21 cellular contexts compared by ENCODE assay signal in genomic region chr6:22621701-22622100, GRCh38. TPM values are rescaled to one million over a fixed set of nuclear protein-coding genes. Genes with fewer than 3 reads are reported as not detected.
DNase-seq lines count a peak whose midpoint lies in the region; ATAC-seq and TF ChIP-seq lines count a peak whose summit lies in the region.
"Had no signal": no experiment of that assay in that cellular context is flagged by ENCODE, and none has a peak within 500 bp of the region (broad histone marks: within the 10 kb centered on the region; RNA-seq: fewer than 3 reads in every experiment).

No MANE protein-coding gene starts in this region.

- no peak overlapping the region for H3K4me3 ChIP-seq in SK-N-SH (ENCODE audit: low read depth in 2 of 2, low read length in 1 of 2)
- H3K4me3 ChIP-seq: A549 had no signal

- H3K79me2 ChIP-seq in SK-N-SH (ENCODE audit: insufficient read depth) = no peaks in the 10 kb centered on the region

- no peaks in the 10 kb centered on the region for H3F3A ChIP-seq in SK-N-SH (replicated peaks; ENCODE audit: insufficient read depth)

- peaks cover 5% of the 10 kb centered on the region for H3K9me3 Mint-ChIP-seq in endothelial cell (ENCODE audit: unreplicated experiment)
- peaks cover 16% of the 10 kb centered on the region for H3K9me3 Mint-ChIP-seq in nephron
- H3K9me3 Mint-ChIP-seq in activated naive CD4-positive, alpha-beta T cell treated with anti-CD3 and anti-CD28 coated beads, Interleukin-2, amount 50 U/mL, for 72 hours = peaks cover 4 to 9% of the 10 kb centered on the region in 2 donors

- H2AFZ ChIP-seq in SK-N-SH (ENCODE audit: low read depth) = no peak overlapping the region

- peaks cover 13% of the 10 kb centered on the region for H3K4me1 Mint-ChIP-seq in endothelial cell (ENCODE audit: unreplicated experiment)
- H3K4me1 Mint-ChIP-seq in nephron = peaks cover 17% of the 10 kb centered on the region

- no peak for DNase-seq in SK-N-SH
- no peak for DNase-seq in endothelial cell (ENCODE audit: low spot score)
- DNase-seq in GM20000 (ENCODE audit: low spot score) = no peak
- DNase-seq in activated naive CD4-positive, alpha-beta T cell treated with anti-CD3 and anti-CD28 coated beads, Interleukin-2, amount 50 U/mL, for 72 hours (ENCODE audit: low spot score in 2 of 2) = no peak
- no peak for DNase-seq in NCI-H748 (lab: John Stamatoyannopoulos, UW; ENCODE audit: unreplicated experiment)
- DNase-seq: AML-193; Caco-2; CD4-positive, alpha-beta T cell; DMS79; GDM1; GOT3; H7; HFFc6 had no signal

- H3K27ac Mint-ChIP-seq in endothelial cell (ENCODE audit: unreplicated experiment) (peak overlapping the region; percentile 4), nephron (peak overlapping the region in 2 of 3 experiments; percentile 17 to 78)
- no peak overlapping the region for H3K27ac Mint-ChIP-seq in activated naive CD4-positive, alpha-beta T cell treated with anti-CD3 and anti-CD28 coated beads, Interleukin-2, amount 50 U/mL, for 72 hours
- H3K27ac Mint-ChIP-seq: CD4-positive, alpha-beta T cell; HFFc6 had no signal

- peaks cover 0 to 5% of the 10 kb centered on the region in 2 experiments; a peak in 2 of 4 replicates for H3K4me1 ChIP-seq in SK-N-SH (ENCODE audit: control insufficient read depth in 1 of 2, insufficient read depth in 2 of 2, low read depth in 1 of 2, low read length in 1 of 2)
- H3K4me1 ChIP-seq: A549 had no signal

- H3K9me3 ChIP-seq in SK-N-SH = peaks cover 7% of the 10 kb centered on the region; the same call in 1 of the 2 replicates
- H3K9me3 ChIP-seq: Caco-2 had no signal

- no peaks in the 10 kb centered on the region for H4K20me1 ChIP-seq in SK-N-SH (ENCODE audit: insufficient read depth)

- TF ChIP-seq RAD21 in SK-N-SH (IDR thresholded peaks at IDR 0.05; ENCODE audit: low read length) = no peak

- TF ChIP-seq CTCF in SK-N-SH (IDR thresholded peaks at IDR 0.05) (no peak), endothelial cell (IDR thresholded peaks at IDR 0.05; ENCODE audit: unreplicated experiment) (no peak), nephron (IDR thresholded peaks at IDR 0.05; ENCODE audit: unreplicated experiment in 3 of 3) (no peak), GM20000 (IDR thresholded peaks at IDR 0.05; ENCODE audit: extremely low read depth, missing control alignments) (no peak)

- POLR2A ChIA-PET in SK-N-SH (lab: Yijun Ruan, JAX) = interaction anchor here (0.7 kb wide), 1 partner anchor 31 kb away, joined by 3 read pairs; no protein-coding TSS in a partner anchor

- CTCF ChIA-PET in SK-N-SH (lab: Yijun Ruan, JAX) = no interaction called here

- H3K36me3 ChIP-seq in SK-N-SH (replicated peaks in 1 of 2; ENCODE audit: control insufficient read depth in 1 of 2, insufficient read depth in 2 of 2, low read length in 1 of 2) = no peaks in the 10 kb centered on the region

- no peak overlapping the region for H3K9ac ChIP-seq in SK-N-SH

- no peaks in the 10 kb centered on the region for H3K9me2 ChIP-seq in SK-N-SH

- H3K36me3 Mint-ChIP-seq in endothelial cell (ENCODE audit: low read depth, unreplicated experiment) (peaks cover 3% of the 10 kb centered on the region), nephron (ENCODE audit: low read depth) (peaks cover 4% of the 10 kb centered on the region)
- H3K36me3 Mint-ChIP-seq in activated naive CD4-positive, alpha-beta T cell treated with anti-CD3 and anti-CD28 coated beads, Interleukin-2, amount 50 U/mL, for 72 hours = peaks cover 0 to 2% of the 10 kb centered on the region in 2 donors

- no peaks in the 10 kb centered on the region for H3K27me3 Mint-ChIP-seq in endothelial cell (ENCODE audit: unreplicated experiment)
- H3K27me3 Mint-ChIP-seq in nephron (ENCODE audit: low read depth) = no peaks in the 10 kb centered on the region
- H3K27me3 Mint-ChIP-seq: CD4-positive, alpha-beta T cell had no signal

- no peak overlapping the region for H3K4me2 ChIP-seq in SK-N-SH
- H3K4me2 ChIP-seq: A549 had no signal

- H3K27me3 ChIP-seq in SK-N-SH (ENCODE audit: insufficient read depth) = no peaks in the 10 kb centered on the region

- no peak for ATAC-seq in SK-N-SH treated with all-trans-retinoic acid at 6 μM for 48 hours
- ATAC-seq in activated naive CD4-positive, alpha-beta T cell treated with anti-CD3 and anti-CD28 coated beads, Interleukin-2, amount 50 U/mL, for 72 hours = no peak
- ATAC-seq: A549, HCT116 had no signal

- H3K4me3 Mint-ChIP-seq in endothelial cell (ENCODE audit: unreplicated experiment) = no peak overlapping the region
- no peak overlapping the region for H3K4me3 Mint-ChIP-seq in nephron
- H3K4me3 Mint-ChIP-seq: CD4-positive, alpha-beta T cell; HFFc6 had no signal

- no peak for TF ChIP-seq EP300 in SK-N-SH (IDR thresholded peaks at IDR 0.05; ENCODE audit: borderline replicate concordance in 1 of 2, low read depth in 1 of 2, low read length in 1 of 2)

- peak overlapping the region in 1 of 2 experiments; percentile 88; a peak in 2 of 4 replicates for H3K27ac ChIP-seq in SK-N-SH (ENCODE audit: low read depth in 2 of 2, low read length in 1 of 2)
- H3K27ac ChIP-seq: 22Rv1, A549, C4-2B had no signal

TF ChIP-seq in SK-N-SH treated with all-trans-retinoic acid at 6 μM for 48 hours, 23 proteins besides CTCF, POLR2A, EP300 and RAD21 (continues in another document):
- TF ChIP-seq CREB5 (CRISPR knock-in tag; IDR thresholded peaks at IDR 0.05; ENCODE audit: low read depth) = no peak
- no peak for TF ChIP-seq GLIS3 (CRISPR knock-in tag; IDR thresholded peaks at IDR 0.05)
- no peak for TF ChIP-seq PPARA (CRISPR knock-in tag; IDR thresholded peaks at IDR 0.05; ENCODE audit: borderline replicate concordance)
- 0 out of 2 replicates have a peak, but pooled peaks have one; percentile 6 for TF ChIP-seq ISL1 (CRISPR knock-in tag; IDR thresholded peaks at IDR 0.05)
- TF ChIP-seq ZNF70 (CRISPR knock-in tag; IDR thresholded peaks at IDR 0.05) = no peak
- no peak for TF ChIP-seq ZFP3 (CRISPR knock-in tag; IDR thresholded peaks at IDR 0.05)
- TF ChIP-seq OSR1 (CRISPR knock-in tag; IDR thresholded peaks at IDR 0.05) = no peak
- TF ChIP-seq CSDC2 (CRISPR knock-in tag; IDR thresholded peaks at IDR 0.05) = no peak

TF ChIP-seq in SK-N-SH, 30 proteins besides CTCF, POLR2A, EP300 and RAD21:
- no peak for TF ChIP-seq GATA2 (CRISPR knock-in tag; IDR thresholded peaks at IDR 0.05)
- TF ChIP-seq IRF3 (IDR thresholded peaks at IDR 0.05; ENCODE audit: low read depth, low read length) = no peak
- TF ChIP-seq RCOR1 (IDR thresholded peaks at IDR 0.05; ENCODE audit: low read length) = no peak

RNA-seq across cellular contexts. Expression of gene HDGFL1, which starts 52.3 kb away (rescaled TPM):
- not detected in 2 replicates for polyA plus RNA-seq in SK-N-SH (2012; rRNA removed)
- not detected in 2 replicates for polyA plus RNA-seq in SK-N-SH (2012; cell fraction: cytosol; rRNA removed)
- polyA plus RNA-seq in SK-N-SH (2012; cell fraction: nucleus; rRNA removed) = not detected in 2 replicates
- total RNA-seq in endothelial cell (ENCODE audit: unreplicated experiment) = not detected
- not detected for total RNA-seq in activated naive CD4-positive, alpha-beta T cell treated with anti-CD3 and anti-CD28 coated beads, Interleukin-2, amount 50 U/mL, for 72 hours
- total RNA-seq: Caco-2; CD4-positive, alpha-beta T cell; Daoy; H7; HFFc6 had no signal
- polyA plus RNA-seq: A549, BJ had no signal

Comparison
In these comparisons a context has a peak if more than half of its experiments do, and no peak if none do; other contexts are left out.
1. H3K27ac Mint-ChIP-seq: peak in endothelial cell (single experiment) and nephron (2 of 3); none in activated naive CD4-positive, alpha-beta T cell treated with anti-CD3 and anti-CD28 coated beads, Interleukin-2, amount 50 U/mL, for 72 hours (0 of 2).